Comparison of ENCODE assay signal across 8 cellular contexts in genomic region chr7:100694196-100694745, GRCh38. TPM values are rescaled to one million over a fixed set of nuclear protein-coding genes. Genes with fewer than 3 reads are reported as not detected.
DNase-seq lines count a peak whose midpoint lies in the region; ATAC-seq and TF ChIP-seq lines count a peak whose summit lies in the region.

A gene with protein sequence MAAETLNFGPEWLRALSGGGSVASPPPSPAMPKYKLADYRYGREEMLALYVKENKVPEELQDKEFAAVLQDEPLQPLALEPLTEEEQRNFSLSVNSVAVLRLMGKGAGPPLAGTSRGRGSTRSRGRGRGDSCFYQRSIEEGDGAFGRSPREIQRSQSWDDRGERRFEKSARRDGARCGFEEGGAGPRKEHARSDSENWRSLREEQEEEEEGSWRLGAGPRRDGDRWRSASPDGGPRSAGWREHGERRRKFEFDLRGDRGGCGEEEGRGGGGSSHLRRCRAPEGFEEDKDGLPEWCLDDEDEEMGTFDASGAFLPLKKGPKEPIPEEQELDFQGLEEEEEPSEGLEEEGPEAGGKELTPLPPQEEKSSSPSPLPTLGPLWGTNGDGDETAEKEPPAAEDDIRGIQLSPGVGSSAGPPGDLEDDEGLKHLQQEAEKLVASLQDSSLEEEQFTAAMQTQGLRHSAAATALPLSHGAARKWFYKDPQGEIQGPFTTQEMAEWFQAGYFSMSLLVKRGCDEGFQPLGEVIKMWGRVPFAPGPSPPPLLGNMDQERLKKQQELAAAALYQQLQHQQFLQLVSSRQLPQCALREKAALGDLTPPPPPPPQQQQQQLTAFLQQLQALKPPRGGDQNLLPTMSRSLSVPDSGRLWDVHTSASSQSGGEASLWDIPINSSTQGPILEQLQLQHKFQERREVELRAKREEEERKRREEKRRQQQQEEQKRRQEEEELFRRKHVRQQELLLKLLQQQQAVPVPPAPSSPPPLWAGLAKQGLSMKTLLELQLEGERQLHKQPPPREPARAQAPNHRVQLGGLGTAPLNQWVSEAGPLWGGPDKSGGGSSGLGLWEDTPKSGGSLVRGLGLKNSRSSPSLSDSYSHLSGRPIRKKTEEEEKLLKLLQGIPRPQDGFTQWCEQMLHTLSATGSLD (N-terminal part only) (minus strand): TSS chr7:100694250. CDS start chr7:100688238, 6,012 bp downstream.

- 0 out of 2 replicates have a peak, but pooled peaks cover 6% of the 10 kb centered on the region for H3K27me3 ChIP-seq in OCI-LY1 (ENCODE audit: insufficient read depth, low read length)

- H3K36me3 Mint-ChIP-seq in stimulated activated naive B cell treated with anti-CD40 and anti-IgM and Interleukin-4, amounts not matched to agents 10 μg/mL and 1 μg/mL and 100 μg/mL, for 72 hours: peaks cover 5 to 16% of the 10 kb centered on the region in 2 donors

- H3K36me3 ChIP-seq in OCI-LY1 (ENCODE audit: insufficient read depth, low read length): peaks cover 21% of the 10 kb centered on the region; the same call in 1 of the 2 replicates

- H3K4me1 ChIP-seq in OCI-LY1 (ENCODE audit: insufficient read depth, low read length, severe bottlenecking): peaks cover 34% of the 10 kb centered on the region

- peak; percentile 42 for ATAC-seq in HG03159 (IDR thresholded peaks at IDR 0.05; ENCODE audit: unreplicated experiment)
- peak; percentile 48 to 58 for ATAC-seq in stimulated activated naive B cell treated with anti-CD40 and anti-IgM and Interleukin-4, amounts not matched to agents 10 μg/mL and 1 μg/mL and 100 μg/mL, for 72 hours (replicated peaks)

- peak within 1 kb of the TSS; percentile 96 for H3K27ac Mint-ChIP-seq in stimulated activated naive B cell treated with anti-CD40 and anti-IgM and Interleukin-4, amounts not matched to agents 10 μg/mL and 1 μg/mL and 100 μg/mL, for 72 hours

- H3K27ac ChIP-seq in OCI-LY1 (ENCODE audit: low read depth, low read length, poor library complexity, severe bottlenecking): peak within 1 kb of the TSS; percentile 11

- peaks cover 37% of the 10 kb centered on the region for H3K79me2 ChIP-seq in OCI-LY1 (ENCODE audit: insufficient read depth, low read length)

- H4K20me1 ChIP-seq in OCI-LY1 (ENCODE audit: insufficient read depth, low read length): no peaks in the 10 kb centered on the region

- H3K9ac ChIP-seq in OCI-LY1 (ENCODE audit: low read length): peak within 1 kb of the TSS; percentile 91

- peak; percentile 37 for DNase-seq in NCI-H2029 (lab: John Stamatoyannopoulos, UW)
- DNase-seq in NCI-H2029 treated with DMSO at 0.1 percent for 48 hours (lab: John Stamatoyannopoulos, UW): no peak
- peak; percentile 77 for DNase-seq in activated T-cell treated with anti-CD3 and anti-CD28 coated beads, Interleukin-2, amount 50 U/mL, for 1 hour
- DNase-seq in epithelial cell of proximal tubule (ENCODE audit: low read depth): no peak
- DNase-seq in mucosa of gallbladder (ENCODE audit: low spot score): peak; percentile 67
- peak; percentile 60 for DNase-seq in stimulated activated naive B cell treated with anti-CD40 and anti-IgM and Interleukin-4, amounts not matched to agents 10 μg/mL and 1 μg/mL and 100 μg/mL, for 72 hours

- no peaks in the 10 kb centered on the region for H3K9me2 ChIP-seq in OCI-LY1 (ENCODE audit: low read depth, low read length)

- H3K4me2 ChIP-seq in OCI-LY1 (ENCODE audit: low read length): peak within 1 kb of the TSS; percentile 99

- peaks cover 34 to 46% of the 10 kb centered on the region in 2 donors for H3K4me1 Mint-ChIP-seq in stimulated activated naive B cell treated with anti-CD40 and anti-IgM and Interleukin-4, amounts not matched to agents 10 μg/mL and 1 μg/mL and 100 μg/mL, for 72 hours

- H3K4me3 ChIP-seq in OCI-LY1 (ENCODE audit: low read depth, low read length, poor library complexity, severe bottlenecking) (peak within 1 kb of the TSS; percentile 98), epithelial cell of proximal tubule (ENCODE audit: low read depth, low read length) (peak within 1 kb of the TSS; percentile 76)

- no peaks in the 10 kb centered on the region for H3K9me3 Mint-ChIP-seq in stimulated activated naive B cell treated with anti-CD40 and anti-IgM and Interleukin-4, amounts not matched to agents 10 μg/mL and 1 μg/mL and 100 μg/mL, for 72 hours

- peak within 1 kb of the TSS; percentile 98; the same call in 1 of the 2 replicates for H2AFZ ChIP-seq in OCI-LY1 (ENCODE audit: low read length)

- peaks cover 9% of the 10 kb centered on the region; the same call in 1 of the 2 replicates for H3F3A ChIP-seq in OCI-LY1 (ENCODE audit: insufficient read depth, low read length)

- peaks cover 0 to 3% of the 10 kb centered on the region in 2 donors for H3K27me3 Mint-ChIP-seq in stimulated activated naive B cell treated with anti-CD40 and anti-IgM and Interleukin-4, amounts not matched to agents 10 μg/mL and 1 μg/mL and 100 μg/mL, for 72 hours

- no peak for TF ChIP-seq CTCF in OCI-LY1 (IDR thresholded peaks at IDR 0.05; ENCODE audit: low read length)
- TF ChIP-seq CTCF in epithelial cell of proximal tubule (conservative IDR thresholded peaks at IDR 0.05; ENCODE audit: low read depth, low read length): no peak

- H3K4me3 Mint-ChIP-seq in stimulated activated naive B cell treated with anti-CD40 and anti-IgM and Interleukin-4, amounts not matched to agents 10 μg/mL and 1 μg/mL and 100 μg/mL, for 72 hours: peak within 1 kb of the TSS; percentile 96 to 98

- H3K9me3 ChIP-seq in OCI-LY1 (ENCODE audit: low read length): no peaks in the 10 kb centered on the region

RNA-seq across cellular contexts. Expression of the gene that starts here (rescaled TPM):
- total RNA-seq in epithelial cell of proximal tubule: 8.5 and 14.1 TPM in 2 replicates
- total RNA-seq in mucosa of gallbladder: 56.2 TPM

Comparison
In these comparisons a context has a peak if more than half of its experiments do, and no peak if none do; other contexts are left out.
1. DNase-seq: peak in NCI-H2029 (single experiment), activated T-cell treated with anti-CD3 and anti-CD28 coated beads, Interleukin-2, amount 50 U/mL, for 1 hour (single experiment), mucosa of gallbladder (single experiment) and stimulated activated naive B cell treated with anti-CD40 and anti-IgM and Interleukin-4, amounts not matched to agents 10 μg/mL and 1 μg/mL and 100 μg/mL, for 72 hours (single experiment); none in NCI-H2029 treated with DMSO at 0.1 percent for 48 hours (single experiment) and epithelial cell of proximal tubule (single experiment).